ENCODE assay signal across 22 cellular contexts in genomic region chr13:24360106-24360505, GRCh38. TPM values are rescaled to one million over a fixed set of nuclear protein-coding genes. Genes with fewer than 3 reads are reported as not detected.
"Had no signal": no experiment of that assay in that cellular context is flagged by ENCODE, and none has a peak within 500 bp of the region (broad histone marks: within the 10 kb centered on the region; RNA-seq: fewer than 3 reads in every experiment).

No MANE protein-coding gene starts in this region.

- H3K4me1 Mint-ChIP-seq: IgD-negative memory B cell had no signal

- H3K9me3 Mint-ChIP-seq: IgD-negative memory B cell had no signal

- H3K27me3 Mint-ChIP-seq: IgD-negative memory B cell had no signal

- DNase-seq: Kasumi-1, MM.1S, NCI-H1092 treated with DMSO at 0.1 percent for 48 hours, NCI-H1436, NCI-H187, NCI-H2029, NCI-H2081 treated with DMSO at 0.1 percent for 48 hours, NCI-H2171, NCI-H226, NCI-H446, NCI-H510A, NCI-H524 treated with DMSO at 0.1 percent for 48 hours, NCI-H69, NCI-H774, Right ventricle myocardium superior, RPMI8226, SK-N-SH had no signal

- H3K9me3 ChIP-seq: SK-N-SH had no signal

- H3K27ac ChIP-seq: KMS-11 had no signal

- H3K27ac Mint-ChIP-seq: IgD-negative memory B cell had no signal

- H3K36me3 Mint-ChIP-seq: IgD-negative memory B cell had no signal

- H3K9ac ChIP-seq: KMS-11, SK-N-SH had no signal

- H3K4me3 Mint-ChIP-seq: IgD-negative memory B cell had no signal

- H3K4me3 ChIP-seq: K562 had no signal

RNA-seq across cellular contexts. Expression of gene C1QTNF9, which starts 50.7 kb away (rescaled TPM):
- total RNA-seq: K562, M059J, SK-MEL-5 had no signal
- polyA plus RNA-seq: IgD-negative memory B cell, K562, SK-N-SH had no signal
